In the genomic region with DNA sequence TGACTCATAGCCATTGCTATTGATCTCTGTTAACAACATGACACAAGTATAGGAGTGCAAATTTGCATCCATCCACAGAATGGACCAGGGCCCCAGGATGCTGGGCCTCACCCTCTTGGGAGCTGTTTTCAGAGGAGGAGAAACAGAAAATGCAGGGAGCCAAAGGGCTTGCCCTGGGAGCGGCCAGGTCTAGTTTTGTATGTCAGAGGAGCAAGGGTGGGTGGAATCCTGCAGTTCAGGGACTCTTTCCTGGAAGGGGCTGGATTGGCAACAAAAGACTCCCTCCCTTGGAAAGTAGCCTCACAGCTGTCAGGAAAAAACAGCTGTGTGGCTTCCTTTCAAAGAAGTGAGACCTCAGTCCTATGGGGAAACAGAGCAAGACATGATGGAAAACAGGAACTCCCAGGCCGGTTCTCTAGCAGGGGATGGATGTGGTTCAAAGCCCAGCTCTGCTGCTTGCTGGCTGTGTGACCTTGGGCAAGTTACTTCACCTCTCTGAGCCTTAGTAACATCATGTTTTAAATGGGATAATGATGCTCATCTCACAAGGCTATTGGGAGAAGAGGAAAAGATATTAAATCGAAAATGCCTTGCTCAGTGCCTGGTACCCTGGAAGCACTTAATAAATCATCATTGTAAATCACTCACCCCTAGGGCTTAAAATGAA, we compare ENCODE assay signal across 13 cellular contexts. TPM values are rescaled to one million over a fixed set of nuclear protein-coding genes. Genes with fewer than 3 reads are reported as not detected.
A peak's percentile ranks its signal among the peaks of the same experiment; 100 is the strongest.
DNase-seq lines count a peak whose midpoint lies in the region; ATAC-seq, FAIRE-seq and TF ChIP-seq lines count a peak whose summit lies in the region.
"Had no signal": no experiment of that assay in that cellular context is flagged by ENCODE, and none has a peak within 500 bp of the region (broad histone marks: within the 10 kb centered on the region; RNA-seq: fewer than 3 reads in every experiment).

No MANE protein-coding gene starts in this region.

- H3K27me3 Mint-ChIP-seq in MCF 10A (ENCODE audit: insufficient read depth, unreplicated experiment) (no peaks in the 10 kb centered on the region), progenitor cell of endocrine pancreas (peaks cover 60% of the 10 kb centered on the region)
- peaks cover 10% of the 10 kb centered on the region for H3K27me3 Mint-ChIP-seq in activated naive CD8-positive, alpha-beta T cell treated with anti-CD3 and anti-CD28 coated beads, Interleukin-2, amount 50 U/mL, for 24 hours

- POLR2A ChIA-PET in MCF 10A (lab: Yijun Ruan, JAX) = interaction anchor here (0.6 to 2.0 kb wide), 12 partner anchors 8 to 825 kb away, joined by 3 to 12 read pairs (median 4); a partner anchor contains a TSS

- no peak for TF ChIP-seq CTCF in MCF 10A (IDR thresholded peaks at IDR 0.05; ENCODE audit: unreplicated experiment)
- TF ChIP-seq CTCF in mammary epithelial cell (conservative IDR thresholded peaks at IDR 0.05 in 1 of 2, IDR thresholded peaks at IDR 0.05 in 1 of 2; ENCODE audit: extremely low read depth in 1 of 2, insufficient read depth in 1 of 2, low read depth in 1 of 2, low read length in 2 of 2) = no peak
- no peak for TF ChIP-seq CTCF in progenitor cell of endocrine pancreas (IDR thresholded peaks at IDR 0.05; ENCODE audit: unreplicated experiment)

- H4K20me1 ChIP-seq in mammary epithelial cell (ENCODE audit: insufficient read depth, low read length) = no peaks in the 10 kb centered on the region

- H3K27me3 ChIP-seq in mammary epithelial cell (ENCODE audit: insufficient read depth, low read length) = no peaks in the 10 kb centered on the region
- H3K27me3 ChIP-seq: hepatocyte had no signal

- in situ Hi-C loops in mammary epithelial cell (cut with MboI; ENCODE audit: low sequenced_read_pairs in 2 of 2) = no loop called here

- peaks cover 23% of the 10 kb centered on the region for H3K4me1 Mint-ChIP-seq in MCF 10A (ENCODE audit: insufficient read depth, unreplicated experiment)
- peaks cover 14% of the 10 kb centered on the region for H3K4me1 Mint-ChIP-seq in progenitor cell of endocrine pancreas (ENCODE audit: low read depth)
- H3K4me1 Mint-ChIP-seq in activated naive CD8-positive, alpha-beta T cell treated with anti-CD3 and anti-CD28 coated beads, Interleukin-2, amount 50 U/mL, for 24 hours = no peaks in the 10 kb centered on the region

- dilution Hi-C loops in mammary epithelial cell (cut with HindIII; ENCODE audit: low sequenced_read_pairs) = no loop called here

- no peak overlapping the region for H2AFZ ChIP-seq in mammary epithelial cell (ENCODE audit: low read depth, low read length)
- H2AFZ ChIP-seq: hepatocyte had no signal

- intact Hi-C loops in MCF 10A (cut with micrococcal nuclease) (no loop called here), mammary epithelial cell (cut with micrococcal nuclease) (no loop called here)

- no peak for FAIRE-seq in GM12891 (lab: Jason Lieb, UNC)

- no peaks in the 10 kb centered on the region for H3K36me3 ChIP-seq in mammary epithelial cell (ENCODE audit: insufficient read depth, low read length)

- peaks cover 7% of the 10 kb centered on the region for H3K4me1 ChIP-seq in mammary epithelial cell (ENCODE audit: insufficient read depth, low read length)

- no peaks in the 10 kb centered on the region for H3K9me3 ChIP-seq in mammary epithelial cell (replicated peaks; ENCODE audit: insufficient read depth, low read length)

- H3K4me3 Mint-ChIP-seq in MCF 10A (ENCODE audit: unreplicated experiment) (no peak overlapping the region), progenitor cell of endocrine pancreas (ENCODE audit: low read depth) (no peak overlapping the region)
- no peak overlapping the region for H3K4me3 Mint-ChIP-seq in activated naive CD8-positive, alpha-beta T cell treated with anti-CD3 and anti-CD28 coated beads, Interleukin-2, amount 50 U/mL, for 24 hours

- H3K9me3 Mint-ChIP-seq in MCF 10A (ENCODE audit: unreplicated experiment) (no peaks in the 10 kb centered on the region), progenitor cell of endocrine pancreas (ENCODE audit: low read depth) (no peaks in the 10 kb centered on the region)
- H3K9me3 Mint-ChIP-seq in activated naive CD8-positive, alpha-beta T cell treated with anti-CD3 and anti-CD28 coated beads, Interleukin-2, amount 50 U/mL, for 24 hours = no peaks in the 10 kb centered on the region

- no peak for DNase-seq in MCF 10A (ENCODE audit: unreplicated experiment)
- DNase-seq in mammary epithelial cell = no peak
- peak; percentile 29 for DNase-seq in left kidney (ENCODE audit: low read depth, low spot score)
- peak; percentile 3 for DNase-seq in progenitor cell of endocrine pancreas (ENCODE audit: low spot score, unreplicated experiment)
- no peak for DNase-seq in HUDEP-2 (lab: John Stamatoyannopoulos, UW; ENCODE audit: unreplicated experiment in 76 of 76)
- no peak for DNase-seq in NCI-H524 treated with DMSO at 0.1 percent for 48 hours (lab: John Stamatoyannopoulos, UW)
- DNase-seq in activated naive CD8-positive, alpha-beta T cell treated with anti-CD3 and anti-CD28 coated beads, Interleukin-2, amount 50 U/mL, for 24 hours = no peak
- no peak for DNase-seq in GM12891 (ENCODE audit: insufficient read length, low spot score)
- DNase-seq: activated naive CD4-positive, alpha-beta T cell treated with Interleukin-2 at 50 U/mL for 16 hours; retina; stimulated activated naive CD8-positive, alpha-beta T cell treated with anti-CD3 and anti-CD28 coated beads, Interleukin-15, Interleukin-2, amounts not matched to agents 100 U/mL and 50 U/mL, for 24 hours had no signal

- H3K9ac ChIP-seq in mammary epithelial cell (ENCODE audit: insufficient read depth, low read length) = no peak overlapping the region

- TF ChIP-seq POLR2A in GM12891 (IDR thresholded peaks at IDR 0.05; ENCODE audit: low read depth, low read length) = no peak

- no peaks in the 10 kb centered on the region for H3K79me2 ChIP-seq in mammary epithelial cell (ENCODE audit: insufficient read depth, low read length)
- H3K79me2 ChIP-seq: hepatocyte had no signal

- no peak overlapping the region for H3K4me3 ChIP-seq in mammary epithelial cell (replicated peaks in 1 of 3; ENCODE audit: insufficient read depth in 1 of 3, low read depth in 2 of 3, low read length in 3 of 3)
- H3K4me3 ChIP-seq: hepatocyte, SK-N-MC had no signal

- 62% methylated on average over 3 of the region's 3 CpGs for WGBS in mammary epithelial cell (ENCODE audit: low coverage, missing lambda C conversion rate)

- CTCF ChIA-PET in MCF 10A (lab: Yijun Ruan, JAX) = interaction anchor here (1.0 to 1.5 kb wide), 5 partner anchors 24 to 138 kb away, joined by 3 to 6 read pairs (median 3); no protein-coding TSS in a partner anchor
- CTCF ChIA-PET in mammary epithelial cell (lab: Charles Lee; ENCODE audit: low non-redundant PET) = no interaction called here

- H3K36me3 Mint-ChIP-seq in MCF 10A (ENCODE audit: insufficient read depth, unreplicated experiment) (no peaks in the 10 kb centered on the region), progenitor cell of endocrine pancreas (ENCODE audit: insufficient read depth) (no peaks in the 10 kb centered on the region)
- H3K36me3 Mint-ChIP-seq in activated naive CD8-positive, alpha-beta T cell treated with anti-CD3 and anti-CD28 coated beads, Interleukin-2, amount 50 U/mL, for 24 hours (ENCODE audit: low read depth) = no peaks in the 10 kb centered on the region

- no peak for ATAC-seq in activated naive CD8-positive, alpha-beta T cell treated with anti-CD3 and anti-CD28 coated beads, Interleukin-2, amount 50 U/mL, for 24 hours
- ATAC-seq: stimulated activated naive CD8-positive, alpha-beta T cell treated with anti-CD3 and anti-CD28 coated beads, Interleukin-15, Interleukin-2, amounts not matched to agents 100 U/mL and 50 U/mL, for 24 hours had no signal

- no peak overlapping the region for H3K27ac ChIP-seq in mammary epithelial cell (ENCODE audit: insufficient read depth, low read depth, low read length)
- H3K27ac ChIP-seq: hepatocyte, SK-N-MC had no signal

- H3K4me2 ChIP-seq in mammary epithelial cell (ENCODE audit: insufficient read depth, low read depth, low read length) = no peak overlapping the region
- H3K4me2 ChIP-seq: hepatocyte had no signal

- BruUV-seq in MCF 10A (replicated peaks; lab: Mats Ljungman, UMichigan) (no TSS peak), mammary epithelial cell (replicated peaks; lab: Mats Ljungman, UMichigan) (no TSS peak)

- H3K27ac Mint-ChIP-seq in MCF 10A (ENCODE audit: low read depth, unreplicated experiment) (peak overlapping the region; percentile 77), progenitor cell of endocrine pancreas (no peak overlapping the region)
- H3K27ac Mint-ChIP-seq in activated naive CD8-positive, alpha-beta T cell treated with anti-CD3 and anti-CD28 coated beads, Interleukin-2, amount 50 U/mL, for 24 hours = no peak overlapping the region

TF ChIP-seq in GM12891, 5 proteins besides CTCF, POLR2A, EP300 and RAD21:
- no peak for TF ChIP-seq SPI1 (IDR thresholded peaks at IDR 0.05; ENCODE audit: low read depth, low read length)
- no peak for TF ChIP-seq TAF1 (IDR thresholded peaks at IDR 0.05; ENCODE audit: low read depth, low read length)
- TF ChIP-seq POLR2AphosphoS5 (IDR thresholded peaks at IDR 0.05; ENCODE audit: low read depth, low read length) = no peak
- no peak for TF ChIP-seq PAX5 (IDR thresholded peaks at IDR 0.05; ENCODE audit: insufficient read depth, low read length, severe bottlenecking)
- no peak for TF ChIP-seq POU2F2 (IDR thresholded peaks at IDR 0.05; ENCODE audit: low read depth, low read length)
TF ChIP-seq in GM12891: peak in this region for 0.

RNA-seq across cellular contexts. Expression of a gene that starts 50.5 kb away (rescaled TPM):
- total RNA-seq in MCF 10A (2022) (34.1 and 42.3 TPM in 2 replicates), mammary epithelial cell (10 to 100 TPM; 19.2 to 25.1 TPM), progenitor cell of endocrine pancreas (72.4 and 79.8 TPM in 2 replicates)
- polyA plus RNA-seq in mammary epithelial cell = 14.1 TPM
- 33.7 TPM for polyA minus RNA-seq in mammary epithelial cell
- 0.06 TPM for polyA plus RNA-seq in GM12891 (2012; ENCODE audit: low read depth, missing spikeins)

Comparison
In these comparisons a context has a peak if more than half of its experiments do, and no peak if none do; other contexts are left out.
1. DNase-seq: peak in left kidney (single experiment) and progenitor cell of endocrine pancreas (single experiment); none in MCF 10A (single experiment), mammary epithelial cell (single experiment), HUDEP-2 (0 of 76), NCI-H524 treated with DMSO at 0.1 percent for 48 hours (single experiment), activated naive CD8-positive, alpha-beta T cell treated with anti-CD3 and anti-CD28 coated beads, Interleukin-2, amount 50 U/mL, for 24 hours (single experiment) and GM12891 (single experiment).